8 cellular contexts compared by ENCODE assay signal in genomic region chr12:4649358-4649661, GRCh38. TPM values are rescaled to one million over a fixed set of nuclear protein-coding genes. Genes with fewer than 3 reads are reported as not detected.
A peak's percentile ranks its signal among the peaks of the same experiment; 100 is the strongest.
DNase-seq lines count a peak whose midpoint lies in the region; ATAC-seq and TF ChIP-seq lines count a peak whose summit lies in the region.

No MANE protein-coding gene starts in this region.

- POLR2A ChIA-PET in SK-N-SH (lab: Yijun Ruan, JAX): interaction anchor here (0.8 kb wide), 1 partner anchor 111 kb away, joined by 3 read pairs; a partner anchor contains a TSS

- WGBS in SK-N-SH (ENCODE audit: low lambda C conversion rate): 0% methylated on average over 6 of the region's 6 CpGs
- WGBS in psoas muscle, 3 donors: 0 to 1% (median 1%) methylated on average over 6 of the region's 6 CpGs

- H3K9me2 ChIP-seq in SK-N-SH: no peaks in the 10 kb centered on the region

- TF ChIP-seq CTCF in GM06990 (IDR thresholded peaks at IDR 0.05; ENCODE audit: insufficient read depth, low read length, poor library complexity, severe bottlenecking) (no peak), SK-N-SH (IDR thresholded peaks at IDR 0.05) (no peak), fibroblast of pulmonary artery (IDR thresholded peaks at IDR 0.05; ENCODE audit: low read length, missing control alignments) (no peak), psoas muscle (IDR thresholded peaks at IDR 0.05) (no peak)

- DNase-seq in GM06990 (ENCODE audit: extremely low read depth, insufficient read length) (no peak), SK-N-SH (no peak), fibroblast of pulmonary artery (ENCODE audit: low read depth) (no peak), psoas muscle (no peak), NCI-H2227 treated with DMSO at 0.1 percent for 48 hours (lab: John Stamatoyannopoulos, UW) (no peak), NCI-H1417 (lab: John Stamatoyannopoulos, UW) (no peak), NOMO-1 treated with DMSO at 0.1 percent for 48 hours (lab: John Stamatoyannopoulos, UW; ENCODE audit: unreplicated experiment) (no peak)
- DNase-seq in activated CD4-positive, alpha-beta T cell treated with anti-CD3 and anti-CD28 coated beads for 4 hours: no peak

- CTCF ChIA-PET in SK-N-SH (lab: Yijun Ruan, JAX): interaction anchor here (0.9 to 3.2 kb wide), 6 partner anchors 12 to 111 kb away, joined by 3 to 16 read pairs (median 3); no protein-coding TSS in a partner anchor

- H3K79me2 ChIP-seq in SK-N-SH (ENCODE audit: insufficient read depth): peaks cover 45% of the 10 kb centered on the region

- ATAC-seq in psoas muscle: no peak

- no peak for TF ChIP-seq RAD21 in SK-N-SH (IDR thresholded peaks at IDR 0.05; ENCODE audit: low read length)

- no peaks in the 10 kb centered on the region for H3K27me3 ChIP-seq in GM06990 (replicated peaks; ENCODE audit: control insufficient read depth, insufficient read depth, low read length)
- no peaks in the 10 kb centered on the region for H3K27me3 ChIP-seq in SK-N-SH (ENCODE audit: insufficient read depth)
- H3K27me3 ChIP-seq in psoas muscle (ENCODE audit: insufficient read depth in 3 of 3, low read length in 2 of 3): no peaks in the 10 kb centered on the region

- peak overlapping the region; percentile 84 for H3K9ac ChIP-seq in SK-N-SH

- peak overlapping the region; percentile 59 to 82; a peak in 3 of 4 replicates for H3K27ac ChIP-seq in SK-N-SH (ENCODE audit: low read depth in 2 of 2, low read length in 1 of 2)
- H3K27ac ChIP-seq in psoas muscle: peak overlapping the region; percentile 80

- H3K4me1 ChIP-seq in SK-N-SH (ENCODE audit: control insufficient read depth in 1 of 2, insufficient read depth in 2 of 2, low read depth in 1 of 2, low read length in 1 of 2) (peaks cover 10 to 13% of the 10 kb centered on the region in 2 experiments; a peak in 3 of 4 replicates), psoas muscle (peaks cover 49% of the 10 kb centered on the region)

- no peaks in the 10 kb centered on the region for H4K20me1 ChIP-seq in SK-N-SH (ENCODE audit: insufficient read depth)

- H3K9me3 ChIP-seq in SK-N-SH: no peaks in the 10 kb centered on the region
- H3K9me3 ChIP-seq in psoas muscle: no peaks in the 10 kb centered on the region

- H3K4me2 ChIP-seq in SK-N-SH: peak overlapping the region; percentile 92

- no peak for TF ChIP-seq EP300 in SK-N-SH (IDR thresholded peaks at IDR 0.05; ENCODE audit: borderline replicate concordance in 1 of 2, low read depth in 1 of 2, low read length in 1 of 2)

- peaks cover 7% of the 10 kb centered on the region for H3F3A ChIP-seq in SK-N-SH (replicated peaks; ENCODE audit: insufficient read depth)

- H3K36me3 ChIP-seq in GM06990 (ENCODE audit: control insufficient read depth, insufficient read depth, low read length) (peaks cover 2% of the 10 kb centered on the region), SK-N-SH (replicated peaks in 1 of 2; ENCODE audit: control insufficient read depth in 1 of 2, insufficient read depth in 2 of 2, low read length in 1 of 2) (peaks cover 0 to 3% of the 10 kb centered on the region in 2 experiments), psoas muscle (ENCODE audit: insufficient read depth in 1 of 2, low read depth in 1 of 2) (peaks cover 2 to 5% of the 10 kb centered on the region in 2 donors)

- H3K4me3 ChIP-seq in GM06990 (replicated peaks; ENCODE audit: low read depth, low read length) (peak overlapping the region; percentile 85), SK-N-SH (ENCODE audit: low read depth in 2 of 2, low read length in 1 of 2) (peak overlapping the region; percentile 86 to 97), fibroblast of pulmonary artery (replicated peaks; ENCODE audit: low read depth, low read length) (peak overlapping the region; percentile 93), psoas muscle (peak overlapping the region; percentile 74)

- intact Hi-C loops in psoas muscle (cut with DNase I): no loop called here

- H2AFZ ChIP-seq in SK-N-SH (ENCODE audit: low read depth): peak overlapping the region; percentile 92

TF ChIP-seq in SK-N-SH, 30 proteins besides CTCF, POLR2A, EP300 and RAD21:
- TF ChIP-seq NRF1 (IDR thresholded peaks at IDR 0.05; ENCODE audit: low read depth, low read length) (no peak), EZH2phosphoT487 (IDR thresholded peaks at IDR 0.05; ENCODE audit: borderline replicate concordance, low read depth) (no peak), CHD2 (IDR thresholded peaks at IDR 0.05; ENCODE audit: low read length, partially characterized antibody) (no peak)

RNA-seq across cellular contexts. Expression of gene NDUFA9, which starts 0.4 kb away (rescaled TPM):
- polyA plus RNA-seq in SK-N-SH (2012; rRNA removed): 53.0 and 55.9 TPM in 2 replicates
- polyA plus RNA-seq in SK-N-SH (2012; cell fraction: cytosol; rRNA removed): 29.3 and 38.6 TPM in 2 replicates
- 40.3 and 54.9 TPM in 2 replicates for polyA plus RNA-seq in SK-N-SH (2012; cell fraction: nucleus; rRNA removed)
- 100 to 1,000 TPM; 127 to 253 (median 136) TPM for total RNA-seq in psoas muscle
- 100 to 1,000 TPM; 131 to 194 (median 155) TPM for polyA plus RNA-seq in psoas muscle

RNA-seq across cellular contexts. Expression of gene AKAP3, which starts 0.5 kb away (rescaled TPM):
- 0.12 and 0.24 TPM in 2 replicates for polyA plus RNA-seq in SK-N-SH (2012; rRNA removed)
- polyA plus RNA-seq in SK-N-SH (2012; cell fraction: cytosol; rRNA removed): 0.19 and 0.20 TPM in 2 replicates
- polyA plus RNA-seq in SK-N-SH (2012; cell fraction: nucleus; rRNA removed): 0.06 and 0.30 TPM in 2 replicates
- 1 to 10 TPM in 3 of 4 donors, under 1 TPM in 1; 0.95 to 2.9 (median 1.6) TPM for total RNA-seq in psoas muscle
- polyA plus RNA-seq in psoas muscle: 1 to 10 TPM in 2 of 3 donors, under 1 TPM in 1; 0.07 to 8.4 (median 1.1) TPM
